ENCODE assay signal across 7 cellular contexts in the genomic region with DNA sequence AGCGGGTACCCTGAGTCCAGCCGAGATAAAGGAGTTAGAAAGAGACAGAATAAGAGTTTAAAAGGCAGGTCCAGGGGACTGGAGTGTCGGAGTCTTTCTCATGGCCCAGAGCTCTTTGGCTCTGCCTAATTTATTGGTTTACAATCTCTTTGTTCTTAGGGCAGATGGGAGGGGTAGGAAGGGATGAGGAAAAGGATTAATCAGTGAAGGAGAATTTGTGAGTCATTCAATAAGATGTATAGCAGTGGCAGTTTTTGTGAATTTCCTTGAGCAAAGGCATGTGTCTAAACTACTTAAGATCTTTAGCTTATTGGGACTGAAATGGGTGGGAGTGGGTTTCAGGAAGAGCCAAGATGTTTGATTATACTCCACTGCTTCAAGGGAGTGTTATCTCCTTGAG.
DNase-seq lines count a peak whose midpoint lies in the region; ATAC-seq and TF ChIP-seq lines count a peak whose summit lies in the region.
"Not testable (repeated sequence)": the region's sequence is repeated elsewhere in the genome, so short reads cannot be mapped to it uniquely, and the experiment has no call there.

No MANE protein-coding gene starts in this region.

- H2AFZ ChIP-seq in PC-3 (ENCODE audit: low read length) = not testable (repeated sequence)

- not testable (repeated sequence) for H3K27me3 ChIP-seq in PC-3 (ENCODE audit: low read length)

- POLR2A ChIA-PET in PC-3 (lab: Charles Lee; ENCODE audit: unreplicated experiment) = not testable (repeated sequence)

- H3K27ac ChIP-seq in PC-3 (ENCODE audit: low read length) = not testable (repeated sequence)

- peak; percentile 54 for DNase-seq in ELR (ENCODE audit: low read depth)
- peak; percentile 44 for DNase-seq in HT1080 (ENCODE audit: low read depth)
- peak; percentile 56 for DNase-seq in PC-3
- DNase-seq in amniotic epithelial cell (ENCODE audit: low read depth) = peak; percentile 30
- DNase-seq in epithelial cell of esophagus (ENCODE audit: low read depth) = peak; percentile 29
- DNase-seq in foreskin fibroblast = peak; percentile 9 to 44
- DNase-seq in renal cortical epithelial cell (ENCODE audit: low read depth) = peak; percentile 11

- not testable (repeated sequence) for H3K4me3 ChIP-seq in PC-3 (ENCODE audit: low read length); epithelial cell of esophagus (ENCODE audit: low read length); foreskin fibroblast (ENCODE audit: low read depth in 1 of 2, low read length in 2 of 2)

- not testable (repeated sequence) for H3K4me1 ChIP-seq in PC-3 (ENCODE audit: insufficient read depth, low read length)

- not testable (repeated sequence) for H3F3A ChIP-seq in PC-3 (ENCODE audit: low read length, unreplicated experiment)

- not testable (repeated sequence) for BruUV-seq in PC-3 (replicated peaks; lab: Mats Ljungman, UMichigan)

- H3K9ac ChIP-seq in PC-3 (ENCODE audit: low read length) = not testable (repeated sequence)

- H4K20me1 ChIP-seq in PC-3 (ENCODE audit: low read length) = not testable (repeated sequence)

- intact Hi-C loops in PC-3 (cut with micrococcal nuclease) = not testable (repeated sequence)

- peak; percentile 18; the same call in 1 of the 2 replicates for ATAC-seq in PC-3

- H3K36me3 ChIP-seq in PC-3 (ENCODE audit: low read depth, low read length) = not testable (repeated sequence)

- H3K79me2 ChIP-seq in PC-3 (ENCODE audit: low read length) = not testable (repeated sequence)

- not testable (repeated sequence) for TF ChIP-seq CTCF in PC-3 (conservative IDR thresholded peaks at IDR 0.05; ENCODE audit: low read depth, low read length); epithelial cell of esophagus (IDR thresholded peaks at IDR 0.05; ENCODE audit: insufficient read depth, low read depth, low read length, missing control alignments); foreskin fibroblast (IDR thresholded peaks at IDR 0.05; ENCODE audit: low read depth, low read length)

- not testable (repeated sequence) for H3K9me2 ChIP-seq in PC-3 (replicated peaks; ENCODE audit: low read length)

- H3K9me3 ChIP-seq in PC-3 (ENCODE audit: low read length) = not testable (repeated sequence)

- H3K4me2 ChIP-seq in PC-3 (ENCODE audit: low read length) = not testable (repeated sequence)

- CTCF ChIA-PET in PC-3 (lab: Charles Lee) = not testable (repeated sequence)
